17 cellular contexts compared by ENCODE assay signal in the genomic region with DNA sequence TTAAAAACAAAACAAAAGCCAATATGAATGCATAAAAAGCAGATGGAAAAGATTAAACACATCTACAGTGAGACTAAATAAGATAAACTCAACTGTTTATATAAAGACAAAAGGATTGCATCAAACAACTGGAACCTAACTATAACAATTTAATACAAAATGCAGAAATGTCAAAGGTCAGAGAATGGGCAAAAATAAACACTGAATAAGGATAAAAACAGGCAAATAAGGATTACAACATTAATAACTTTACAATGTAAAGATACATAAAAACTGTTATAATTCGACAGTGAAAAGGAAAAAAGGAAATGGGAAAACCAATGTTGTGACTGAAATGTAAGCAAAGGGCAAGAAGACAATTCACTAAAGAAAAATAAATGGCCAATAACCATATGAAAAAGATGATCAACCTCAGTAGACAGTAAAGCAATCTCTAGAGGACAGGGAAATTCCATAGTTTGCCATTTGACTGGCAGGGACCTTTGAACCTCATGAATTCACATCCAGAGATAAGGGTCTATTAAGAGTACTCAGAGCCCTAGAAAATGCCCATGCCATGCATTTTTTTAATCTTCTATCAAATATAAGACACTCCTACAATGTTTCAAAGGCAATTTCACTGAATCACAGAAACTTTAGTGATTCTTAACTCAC.
A peak's percentile ranks its signal among the peaks of the same experiment; 100 is the strongest.
DNase-seq lines count a peak whose midpoint lies in the region; ATAC-seq, FAIRE-seq and TF ChIP-seq lines count a peak whose summit lies in the region.
"Had no signal": no experiment of that assay in that cellular context is flagged by ENCODE, and none has a peak within 500 bp of the region (broad histone marks: within the 10 kb centered on the region; RNA-seq: fewer than 3 reads in every experiment).

No MANE protein-coding gene starts in this region.

- no peak overlapping the region for H2AFZ ChIP-seq in K562 (ENCODE audit: low read depth, low read length)

- H4K20me1 ChIP-seq in DOHH2 (ENCODE audit: control insufficient read depth, insufficient read depth, low read depth, low read length): no peaks in the 10 kb centered on the region
- H4K20me1 ChIP-seq in K562 (replicated peaks; ENCODE audit: control insufficient read depth, insufficient read depth, low read length): no peaks in the 10 kb centered on the region

- H3K4me1 ChIP-seq in DOHH2 (ENCODE audit: control insufficient read depth, low read length): peaks cover 98% of the 10 kb centered on the region
- H3K4me1 ChIP-seq in K562 (replicated peaks in 1 of 2; ENCODE audit: control insufficient read depth in 2 of 2, insufficient read depth in 2 of 2, low read length in 2 of 2): peaks cover 5 to 38% of the 10 kb centered on the region in 2 experiments; a peak in 4 of 5 replicates
- H3K4me1 ChIP-seq in neutrophil (ENCODE audit: control insufficient read depth in 1 of 2, insufficient read depth in 1 of 2, low read depth in 1 of 2, low read length in 1 of 2): peaks cover 44 to 52% of the 10 kb centered on the region in 2 experiments
- H3K4me1 ChIP-seq in upper lobe of left lung: peaks cover 0 to 10% (median 6%) of the 10 kb centered on the region in 4 donors
- H3K4me1 ChIP-seq: thyroid gland had no signal

- TF ChIP-seq CTCF in DOHH2 (IDR thresholded peaks at IDR 0.05; ENCODE audit: low read depth, low read length, poor library complexity, severe bottlenecking): no peak
- no peak for TF ChIP-seq CTCF in K562 (IDR thresholded peaks at IDR 0.05 in 2 of 3, conservative IDR thresholded peaks at IDR 0.05 in 1 of 3; ENCODE audit: insufficient read depth in 2 of 3, low read depth in 1 of 3, low read length in 3 of 3)
- TF ChIP-seq CTCF in neutrophil (IDR thresholded peaks at IDR 0.05): no peak
- TF ChIP-seq CTCF in upper lobe of left lung (IDR thresholded peaks at IDR 0.05): no peak

- intact Hi-C loops in K562 (cut with micrococcal nuclease): no loop called here
- intact Hi-C loops in activated CD4-positive, alpha-beta T cell treated with anti-CD3 and anti-CD28 coated beads for 36 hours (cut with DNase I, micrococcal nuclease): no loop called here

- no peaks in the 10 kb centered on the region for H3K9me1 ChIP-seq in K562 (ENCODE audit: control insufficient read depth, insufficient read depth, low read length)

- H3K36me3 ChIP-seq in DOHH2 (ENCODE audit: control insufficient read depth, low read length) (peaks cover 29% of the 10 kb centered on the region), K562 (ENCODE audit: control insufficient read depth, insufficient read depth, low read length) (peaks cover 10% of the 10 kb centered on the region; the same call in 1 of the 3 replicates), neutrophil (no peaks in the 10 kb centered on the region), upper lobe of left lung (peaks cover 0 to 11% (median 0%) of the 10 kb centered on the region in 4 donors)
- H3K36me3 ChIP-seq: right lobe of liver, thyroid gland had no signal

- peaks cover 6% of the 10 kb centered on the region; the same call in 1 of the 2 replicates for H3K9me3 ChIP-seq in DOHH2 (ENCODE audit: control insufficient read depth, insufficient read depth, low read length)
- H3K9me3 ChIP-seq in K562 (replicated peaks; ENCODE audit: control insufficient read depth, insufficient read depth, low read depth, low read length): no peaks in the 10 kb centered on the region
- H3K9me3 ChIP-seq in neutrophil: no peaks in the 10 kb centered on the region
- no peaks in the 10 kb centered on the region for H3K9me3 ChIP-seq in upper lobe of left lung
- H3K9me3 ChIP-seq: right lobe of liver, thyroid gland had no signal

- H3K9me2 ChIP-seq in DOHH2 (replicated peaks; ENCODE audit: control insufficient read depth, low read length): no peaks in the 10 kb centered on the region

- peak overlapping the region in 2 of 3 donors; percentile 11 to 61 for H3K27ac Mint-ChIP-seq in IgD-negative memory B cell
- no peak overlapping the region for H3K27ac Mint-ChIP-seq in activated CD4-positive, alpha-beta T cell treated with anti-CD3 and anti-CD28 coated beads for 36 hours
- H3K27ac Mint-ChIP-seq: activated CD4-positive, alpha-beta T cell treated with anti-CD3 and anti-CD28 coated beads, Interleukin-2, amount 10 ng/mL, durations not matched to agents 24 days and 14 days had no signal

- no peaks in the 10 kb centered on the region for H3K27me3 ChIP-seq in DOHH2 (ENCODE audit: control insufficient read depth, low read length)
- no peaks in the 10 kb centered on the region for H3K27me3 ChIP-seq in K562 (ENCODE audit: control insufficient read depth in 2 of 2, insufficient read depth in 2 of 2, low read length in 2 of 2)
- H3K27me3 ChIP-seq in neutrophil: no peaks in the 10 kb centered on the region
- H3K27me3 ChIP-seq in upper lobe of left lung: no peaks in the 10 kb centered on the region
- H3K27me3 ChIP-seq: right lobe of liver, thyroid gland had no signal

- FAIRE-seq in K562 (lab: Jason Lieb, UNC): no peak

- H3K9ac ChIP-seq in K562 (ENCODE audit: insufficient read depth in 1 of 2, low read depth in 2 of 2, low read length in 2 of 2): no peak overlapping the region

- H3K4me1 Mint-ChIP-seq in IgD-negative memory B cell: peaks cover 71 to 75% (median 74%) of the 10 kb centered on the region in 3 donors
- H3K4me1 Mint-ChIP-seq in activated CD4-positive, alpha-beta T cell treated with anti-CD3 and anti-CD28 coated beads for 36 hours: peaks cover 46% of the 10 kb centered on the region

- H3K9me3 Mint-ChIP-seq in IgD-negative memory B cell: no peaks in the 10 kb centered on the region
- no peaks in the 10 kb centered on the region for H3K9me3 Mint-ChIP-seq in activated CD4-positive, alpha-beta T cell treated with anti-CD3 and anti-CD28 coated beads for 36 hours (ENCODE audit: low read depth)

- POLR2A ChIA-PET in K562 (lab: Yijun Ruan, JAX): interaction anchor here (0.7 to 1.0 kb wide), 2 partner anchors 24 to 55 kb away, joined by 3 to 4 read pairs; no protein-coding TSS in a partner anchor
- POLR2A ChIA-PET in activated CD4-positive, alpha-beta T cell treated with anti-CD3 and anti-CD28 coated beads for 36 hours (lab: Charles Lee): no interaction called here

- peak overlapping the region in 3 of 4 donors; percentile 6 to 35 (median 18) for H3K4me3 Mint-ChIP-seq in IgD-negative memory B cell
- no peak overlapping the region for H3K4me3 Mint-ChIP-seq in activated CD4-positive, alpha-beta T cell treated with anti-CD3 and anti-CD28 coated beads for 36 hours
- H3K4me3 Mint-ChIP-seq: activated CD4-positive, alpha-beta T cell treated with anti-CD3 and anti-CD28 coated beads, Interleukin-2, amount 10 ng/mL, durations not matched to agents 24 days and 14 days had no signal

- in situ Hi-C loops in K562 (cut with MboI): no loop called here

- peak overlapping the region; percentile 79 for H3K4me2 ChIP-seq in DOHH2 (ENCODE audit: low read length)
- H3K4me2 ChIP-seq in K562 (ENCODE audit: insufficient read depth, low read length): no peak overlapping the region

- CTCF ChIA-PET in K562 (lab: Yijun Ruan, JAX; ENCODE audit: low intra/inter-chr PET ratio): no interaction called here
- CTCF ChIA-PET in activated CD4-positive, alpha-beta T cell treated with anti-CD3 and anti-CD28 coated beads for 36 hours (lab: Charles Lee): interaction anchor here (0.9 kb wide), 1 partner anchor 9 kb away, joined by 3 read pairs; no protein-coding TSS in a partner anchor

- TF ChIP-seq EP300 in K562 (IDR thresholded peaks at IDR 0.05; ENCODE audit: low read length): no peak
- no peak for TF ChIP-seq EP300 in upper lobe of left lung (IDR thresholded peaks at IDR 0.05)

- TF ChIP-seq POLR2A in K562 (conservative IDR thresholded peaks at IDR 0.05) (no peak), upper lobe of left lung (IDR thresholded peaks at IDR 0.05) (no peak)

- peaks cover 4% of the 10 kb centered on the region for H3K36me3 Mint-ChIP-seq in IgD-negative memory B cell
- peaks cover 24% of the 10 kb centered on the region for H3K36me3 Mint-ChIP-seq in activated CD4-positive, alpha-beta T cell treated with anti-CD3 and anti-CD28 coated beads for 36 hours (ENCODE audit: low read depth)

- DNase-seq in K562 (ENCODE audit: extremely low read depth in 1 of 4, low spot score in 3 of 4) (no peak), midbrain (lab: John Stamatoyannopoulos, UW) (no peak), upper lobe of left lung (no peak)
- no peak for DNase-seq in activated CD4-positive, alpha-beta T cell treated with anti-CD3 and anti-CD28 coated beads for 36 hours
- DNase-seq: activated CD4-positive, alpha-beta T cell treated with anti-CD3 and anti-CD28 coated beads, Interleukin-2, amount 10 ng/mL, durations not matched to agents 24 days and 14 days; activated gamma-delta T cell; central memory CD4-positive, alpha-beta T cell; NCI-H187; NCI-H446 treated with DMSO at 0.1 percent for 48 hours; NK-92 treated with Interleukin-12 subunit alpha and Interleukin-12 subunit beta, amount 100 ng/mL, for 24 hours; right lobe of liver; stimulated activated naive CD4-positive, alpha-beta T cell treated with Interleukin-2 at 50 U/mL for 16 hours; thyroid gland had no signal

- peak overlapping the region; percentile 79 for H3K27ac ChIP-seq in DOHH2 (ENCODE audit: low read depth, low read length)
- peak overlapping the region; percentile 2; the same call in 1 of the 3 replicates for H3K27ac ChIP-seq in K562 (ENCODE audit: extremely low read depth, low read depth, low read length)
- H3K27ac ChIP-seq in neutrophil: peak overlapping the region; percentile 80
- no peak overlapping the region for H3K27ac ChIP-seq in upper lobe of left lung
- H3K27ac ChIP-seq: right lobe of liver, thyroid gland had no signal

- H3K79me2 ChIP-seq in DOHH2 (ENCODE audit: control insufficient read depth, low read length) (peaks cover 78% of the 10 kb centered on the region), K562 (ENCODE audit: control insufficient read depth, insufficient read depth, low read length) (peaks cover 43% of the 10 kb centered on the region)

- 44% methylated on average over 1 of the region's 1 CpG for WGBS in K562 (ENCODE audit: insufficient coverage, low coverage, missing lambda C conversion rate)
- 48 to 73% methylated on average over 1 of the region's 1 CpG for WGBS in upper lobe of left lung, 2 donors

- H3F3A ChIP-seq in DOHH2 (ENCODE audit: control insufficient read depth, insufficient read depth): peaks cover 3% of the 10 kb centered on the region; the same call in 1 of the 2 replicates

- no TSS peak for BruUV-seq in K562 (replicated peaks; lab: Mats Ljungman, UMichigan)

- H3K4me3 ChIP-seq in DOHH2 (ENCODE audit: low read length) (peak overlapping the region; percentile 3), K562 (no peak overlapping the region), neutrophil (ENCODE audit: low read depth in 1 of 2, low read length in 1 of 2) (no peak overlapping the region), upper lobe of left lung (no peak overlapping the region)
- H3K4me3 ChIP-seq: right lobe of liver, thyroid gland had no signal

- no peak for ATAC-seq in K562
- ATAC-seq in upper lobe of left lung (ENCODE audit: low FRiP score in 2 of 2): no peak
- no peak for ATAC-seq in HG03196 (IDR thresholded peaks at IDR 0.05; ENCODE audit: unreplicated experiment)
- ATAC-seq in activated CD4-positive, alpha-beta T cell treated with anti-CD3 and anti-CD28 coated beads for 36 hours: no peak

- no peak for TF ChIP-seq RAD21 in K562 (CRISPR knock-in tag; conservative IDR thresholded peaks at IDR 0.05 in 1 of 2, IDR thresholded peaks at IDR 0.05 in 1 of 2)

- H3K27me3 Mint-ChIP-seq in IgD-negative memory B cell: peaks cover 1% of the 10 kb centered on the region
- no peaks in the 10 kb centered on the region for H3K27me3 Mint-ChIP-seq in activated CD4-positive, alpha-beta T cell treated with anti-CD3 and anti-CD28 coated beads for 36 hours
- H3K27me3 Mint-ChIP-seq: activated CD4-positive, alpha-beta T cell treated with anti-CD3 and anti-CD28 coated beads, Interleukin-2, amount 10 ng/mL, durations not matched to agents 24 days and 14 days had no signal

Comparison
In these comparisons a context has a peak if more than half of its experiments do, and no peak if none do; other contexts are left out.
1. H3K27ac ChIP-seq: peak in DOHH2 (single experiment), K562 (single experiment) and neutrophil (single experiment); none in upper lobe of left lung (0 of 4).